8 cellular contexts compared by ENCODE assay signal in the genomic region with DNA sequence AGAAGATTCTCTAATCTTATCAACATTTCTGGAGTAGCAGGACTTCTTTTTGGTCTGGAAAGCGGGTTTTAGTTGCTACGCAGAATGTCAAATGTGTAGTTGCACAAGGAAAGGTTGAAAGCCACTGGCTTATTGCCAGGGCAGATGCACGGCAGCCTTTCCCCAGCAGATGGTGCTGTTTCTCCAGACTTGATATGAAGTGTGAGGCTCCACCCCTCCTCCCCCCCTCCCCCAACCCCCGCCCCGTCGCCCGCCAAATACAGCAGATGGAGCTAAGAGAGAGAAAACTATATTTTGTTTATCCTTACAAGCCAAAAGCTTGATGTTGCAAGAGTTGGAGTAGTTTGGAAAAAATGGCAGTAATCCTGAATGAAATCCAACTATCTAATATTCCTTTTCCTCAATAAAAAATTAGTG. TPM values are rescaled to one million over a fixed set of nuclear protein-coding genes. Genes with fewer than 3 reads are reported as not detected.
DNase-seq lines count a peak whose midpoint lies in the region; ATAC-seq and TF ChIP-seq lines count a peak whose summit lies in the region.

No MANE protein-coding gene starts in this region.

- CTCF ChIA-PET in Panc1 (lab: Charles Lee): interaction anchor here (0.6 to 1.1 kb wide), 12 partner anchors 10 to 500 kb away, joined by 3 to 13 read pairs (median 5); no protein-coding TSS in a partner anchor

- H3K27me3 ChIP-seq in Panc1 (ENCODE audit: control insufficient read depth, insufficient read depth, low read length): no peaks in the 10 kb centered on the region

- no TSS peak for BruUV-seq in Panc1 (replicated peaks; lab: Mats Ljungman, UMichigan)

- H3K36me3 ChIP-seq in Panc1 (ENCODE audit: control insufficient read depth, insufficient read depth, low read length): peaks cover 5% of the 10 kb centered on the region; the same call in 1 of the 2 replicates

- H3K4me3 ChIP-seq in Jurkat, Clone E6-1 (ENCODE audit: low read length): no peak overlapping the region
- no peak overlapping the region for H3K4me3 ChIP-seq in Panc1 (ENCODE audit: low read depth in 2 of 2, low read length in 2 of 2)
- no peak overlapping the region for H3K4me3 ChIP-seq in fibroblast of the aortic adventitia (ENCODE audit: low read depth, low read length)

- intact Hi-C loops in Panc1 (cut with micrococcal nuclease; ENCODE audit: unreplicated experiment): loop anchor here (1.0 to 5.0 kb wide), 2 partner anchors 279 to 340 kb away; no protein-coding TSS in a partner anchor

- no peak overlapping the region for H3K27ac ChIP-seq in Panc1 (ENCODE audit: low read length)

- TF ChIP-seq CTCF in Panc1 (IDR thresholded peaks at IDR 0.05) (peak; percentile 81), fibroblast of the aortic adventitia (IDR thresholded peaks at IDR 0.05; ENCODE audit: insufficient read depth, low read length) (peak; percentile 81)

- no peaks in the 10 kb centered on the region for H3K4me1 ChIP-seq in Panc1 (ENCODE audit: control insufficient read depth, insufficient read depth, low read length)

- ATAC-seq in GM21717 (IDR thresholded peaks at IDR 0.05; ENCODE audit: unreplicated experiment) (peak; percentile 78), Panc1 (peak; percentile 85)

- POLR2A ChIA-PET in Panc1 (lab: Charles Lee): no interaction called here

- H3K9me3 ChIP-seq in Panc1 (ENCODE audit: control insufficient read depth, insufficient read depth, low read depth, low read length): no peaks in the 10 kb centered on the region

- in situ Hi-C loops in Panc1 (cut with HindIII; ENCODE audit: low pct_unique_long_range_greater_than_20kb, low sequenced_read_pairs): no loop called here

- DNase-seq in DMS79 (lab: John Stamatoyannopoulos, UW) (peak; percentile 7), Panc1 (ENCODE audit: low read depth, low spot score) (peak; percentile 59), fibroblast of the aortic adventitia (ENCODE audit: low read depth) (peak; percentile 92), non-pigmented ciliary epithelial cell (ENCODE audit: low read depth) (peak; percentile 48), superior temporal gyrus (ENCODE audit: extremely low spot score) (peak; percentile 98)
- peak; percentile 82 for DNase-seq in Jurkat, Clone E6-1 (ENCODE audit: low read depth, low spot score)
- DNase-seq in activated T-cell treated with anti-CD3 and anti-CD28 coated beads, Interleukin-2, amount 50 U/mL, for 48 hours: peak; percentile 90 to 91

RNA-seq across cellular contexts. Expression of a gene that starts 32.0 kb away (rescaled TPM):
- 72.5 TPM for polyA plus RNA-seq in Jurkat, Clone E6-1 (2012; ENCODE audit: insufficient read depth, insufficient read length)
- total RNA-seq in Panc1 (2021; ENCODE audit: unreplicated experiment) (34.7 TPM), fibroblast of the aortic adventitia (ENCODE audit: low replicate concordance) (38.7 and 42.2 TPM in 2 replicates)
- 28.0 TPM for polyA plus RNA-seq in Panc1 (2012; ENCODE audit: insufficient read length)

RNA-seq across cellular contexts. Expression of a gene that starts 32.2 kb away (rescaled TPM):
- polyA plus RNA-seq in Jurkat, Clone E6-1 (2012; ENCODE audit: insufficient read depth, insufficient read length): 488 TPM
- total RNA-seq in Panc1 (2021; ENCODE audit: unreplicated experiment) (146 TPM), fibroblast of the aortic adventitia (ENCODE audit: low replicate concordance) (97.0 and 148 TPM in 2 replicates)
- polyA plus RNA-seq in Panc1 (2012; ENCODE audit: insufficient read length): 107 TPM

Comparison
In these comparisons a context has a peak if more than half of its experiments do, and no peak if none do; other contexts are left out.
1. DNase-seq: peak in every context shown above with its lines; median percentile 98 in superior temporal gyrus; 92 in fibroblast of the aortic adventitia; 90 in activated T-cell treated with anti-CD3 and anti-CD28 coated beads, Interleukin-2, amount 50 U/mL, for 48 hours; 82 in Jurkat, Clone E6-1; 59 in Panc1; 48 in non-pigmented ciliary epithelial cell; 7 in DMS79.